In genomic region chr16:1782408-1783247, GRCh38 we compare ENCODE assay signal across 8 cellular contexts. TPM values are rescaled to one million over a fixed set of nuclear protein-coding genes. Genes with fewer than 3 reads are reported as not detected.
DNase-seq lines count a peak whose midpoint lies in the region; ATAC-seq, FAIRE-seq and TF ChIP-seq lines count a peak whose summit lies in the region.

Gene NUBP2, plus strand, starts transcription at chr16:1782960. Its CDS starts 61 bp downstream, at chr16:1783021.
Gene SPSB3, minus strand, starts transcription at chr16:1782571. Its CDS starts 1,088 bp downstream, at chr16:1781483.

- H3K9me3 ChIP-seq in adipocyte (ENCODE audit: control insufficient read depth, low read length) (no peaks in the 10 kb centered on the region), pancreas (no peaks in the 10 kb centered on the region), tibial artery (no peaks in the 10 kb centered on the region)

- intact Hi-C loops in Right ventricle myocardium superior (cut with DNase I) (no loop called here), pancreas (cut with DNase I) (no loop called here), tibial artery (cut with DNase I; ENCODE audit: low total_unique reads) (loop anchor here (5.0 kb wide), 1 partner anchor 45 kb away; the partner anchor contains the start of genes FAHD1 and HAGH)

- H3K27me3 ChIP-seq in adipocyte (replicated peaks; ENCODE audit: control insufficient read depth, insufficient read depth, low read length) (no peaks in the 10 kb centered on the region), pancreas (no peaks in the 10 kb centered on the region), tibial artery (no peaks in the 10 kb centered on the region)

- peak; percentile 99 for DNase-seq in NCI-H1436 (lab: John Stamatoyannopoulos, UW)
- DNase-seq in T follicular helper cell (ENCODE audit: low read depth): peak; percentile 94
- DNase-seq in adipocyte (ENCODE audit: low read depth): peak; percentile 100
- peak; percentile 100 for DNase-seq in Right ventricle myocardium superior
- DNase-seq in pancreas: peak; percentile 96 to 100 (median 100)
- DNase-seq in tibial artery: peak; percentile 100

- H3K4me3 ChIP-seq in GM12875 (ENCODE audit: low read depth, low read length) (peak within 1 kb of the TSS; percentile 77), adipocyte (ENCODE audit: low read length) (peak within 1 kb of the TSS; percentile 88), pancreas (peak within 1 kb of the TSS; percentile 75 to 97 (median 93)), tibial artery (peak within 1 kb of the TSS; percentile 74 to 94)

- 0% methylated on average over 79 to 100 of the region's 100 CpGs for WGBS in pancreas, 2 donors

- peak within 1 kb of the TSS; percentile 89 for H3K9ac ChIP-seq in adipocyte (ENCODE audit: low read length)

- H3K4me1 ChIP-seq in adipocyte (ENCODE audit: control insufficient read depth, insufficient read depth, low read length): peaks cover 5% of the 10 kb centered on the region
- peaks cover 11 to 17% (median 16%) of the 10 kb centered on the region in 3 donors for H3K4me1 ChIP-seq in pancreas
- peaks cover 0 to 73% (median 40%) of the 10 kb centered on the region in 4 donors for H3K4me1 ChIP-seq in tibial artery

- H3K36me3 ChIP-seq in adipocyte (ENCODE audit: control insufficient read depth, insufficient read depth, low read length, severe bottlenecking) (peaks cover 6% of the 10 kb centered on the region), pancreas (peaks cover 0 to 6% (median 5%) of the 10 kb centered on the region in 3 donors), tibial artery (peaks cover 17 to 61% (median 42%) of the 10 kb centered on the region in 3 donors)

- TF ChIP-seq CTCF in GM12875 (IDR thresholded peaks at IDR 0.05; ENCODE audit: borderline replicate concordance, insufficient read depth, low read depth, low read length) (no peak), pancreas (IDR thresholded peaks at IDR 0.05) (no peak), tibial artery (IDR thresholded peaks at IDR 0.05) (no peak)

- H3K27ac ChIP-seq in pancreas (peak within 1 kb of the TSS; percentile 85 to 96 (median 88)), tibial artery (peak within 1 kb of the TSS; percentile 75 to 78)

- peak; percentile 88 for ATAC-seq in HG02798 (IDR thresholded peaks at IDR 0.05; ENCODE audit: poor library complexity, unreplicated experiment)
- ATAC-seq in Right ventricle myocardium superior (ENCODE audit: poor library complexity): peak; percentile 93
- ATAC-seq in pancreas: peak; percentile 88 to 95 (median 90)

- peak; percentile 99 for FAIRE-seq in pancreas (lab: Jason Lieb, UNC)

RNA-seq across cellular contexts. Expression of gene NUBP2, which starts in this region (rescaled TPM):
- total RNA-seq in Right ventricle myocardium superior (34.8 TPM), pancreas (10 to 100 TPM; 20.4 to 42.5 (median 25.6) TPM)
- 10 to 100 TPM; 55.7 to 58.8 TPM for polyA plus RNA-seq in pancreas

RNA-seq across cellular contexts. Expression of gene SPSB3, which starts in this region (rescaled TPM):
- total RNA-seq in Right ventricle myocardium superior (37.5 TPM), pancreas (10 to 100 TPM; 19.2 to 41.3 (median 37.2) TPM)
- polyA plus RNA-seq in pancreas: 100 to 1,000 TPM; 161 to 223 TPM

Comparison
In these comparisons a context has a peak if more than half of its experiments do, and no peak if none do; other contexts are left out.
1. Peak in every context shown above with its lines: DNase-seq, ATAC-seq, H3K4me3 ChIP-seq and H3K27ac ChIP-seq.